ENCODE assay signal across 8 cellular contexts in the genomic region with DNA sequence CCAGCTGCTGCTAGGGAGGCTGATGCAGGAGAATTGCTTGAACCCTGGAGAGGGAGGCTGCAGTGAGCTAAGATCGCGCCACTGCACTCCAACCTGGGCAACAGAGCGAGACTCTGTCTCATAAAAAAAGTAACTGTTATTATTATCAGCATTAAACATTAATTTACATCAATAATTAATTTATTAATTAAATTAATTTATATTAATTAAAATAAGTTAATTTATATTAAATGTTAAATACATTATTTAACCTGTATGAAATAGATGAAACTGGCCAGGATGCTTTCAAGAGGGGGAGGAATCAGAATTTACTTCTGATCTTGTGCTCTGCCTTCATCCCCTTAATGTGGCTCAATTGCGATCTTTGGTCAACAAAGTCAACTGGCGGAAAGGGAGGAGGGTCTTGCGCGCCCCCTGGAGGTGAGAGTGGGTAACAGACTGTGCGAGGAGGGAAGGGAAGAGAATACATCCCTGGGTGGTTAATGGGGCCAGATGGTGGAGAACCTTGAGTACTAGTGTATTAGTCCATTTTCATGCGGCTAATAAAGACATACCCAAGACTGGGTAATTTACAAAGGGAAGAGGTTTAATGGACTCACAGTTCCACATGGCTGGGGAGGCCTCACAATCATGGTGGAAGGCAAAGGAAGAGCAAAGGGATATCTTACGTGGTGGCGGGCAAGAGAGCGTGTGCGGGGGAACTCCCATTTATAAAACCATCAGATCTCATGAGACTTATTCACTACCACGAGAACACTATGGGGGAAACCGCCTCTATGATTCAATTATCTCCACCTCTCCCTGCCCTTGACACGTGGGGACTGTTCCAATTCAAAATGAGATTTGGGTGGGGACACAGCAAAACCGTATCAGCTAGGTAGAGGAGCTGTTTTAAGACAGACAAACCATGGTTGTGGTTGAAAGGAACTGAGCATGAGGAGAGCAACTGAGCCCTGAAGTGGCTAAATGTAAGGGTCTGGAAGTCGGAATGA. TPM values are rescaled to one million over a fixed set of nuclear protein-coding genes. Genes with fewer than 3 reads are reported as not detected.
DNase-seq lines count a peak whose midpoint lies in the region; ATAC-seq and TF ChIP-seq lines count a peak whose summit lies in the region.

No MANE protein-coding gene starts in this region.

- no peaks in the 10 kb centered on the region for H3K36me3 Mint-ChIP-seq in CD4-positive, alpha-beta memory T cell
- no peaks in the 10 kb centered on the region for H3K36me3 Mint-ChIP-seq in activated naive CD4-positive, alpha-beta T cell treated with anti-CD3 and anti-CD28 coated beads, Interleukin-2, amount 10 ng/mL, durations not matched to agents 7 days and 5 days

- peak; percentile 64 for ATAC-seq in SK-N-SH treated with all-trans-retinoic acid at 6 μM for 48 hours
- ATAC-seq in sciatic nerve: peak; percentile 66
- no peak for ATAC-seq in GM21367 (IDR thresholded peaks at IDR 0.05; ENCODE audit: unreplicated experiment)

- no peaks in the 10 kb centered on the region for H3K27me3 ChIP-seq in CD4-positive, alpha-beta memory T cell (ENCODE audit: insufficient read depth, low read length)

- CTCF ChIA-PET in CD4-positive, alpha-beta memory T cell (lab: Charles Lee; ENCODE audit: partially characterized antibody): interaction anchor here (0.9 to 3.8 kb wide), 5 partner anchors 15 to 740 kb away, joined by 3 to 38 read pairs (median 6); partner anchors contain the start of gene CPPED1
- CTCF ChIA-PET in activated naive CD4-positive, alpha-beta T cell treated with anti-CD3 and anti-CD28 coated beads, Interleukin-2, amount 10 ng/mL, durations not matched to agents 7 days and 5 days (lab: Charles Lee): interaction anchor here (0.9 to 2.2 kb wide), 4 partner anchors 246 to 590 kb away, joined by 3 to 8 read pairs (median 5); no protein-coding TSS in a partner anchor

- H3K9me3 ChIP-seq in CD4-positive, alpha-beta memory T cell (ENCODE audit: control insufficient read depth in 1 of 2, low read length in 2 of 2): no peaks in the 10 kb centered on the region

- no peak overlapping the region for H3K4me3 ChIP-seq in CD4-positive, alpha-beta memory T cell (ENCODE audit: low read length in 2 of 2)

- H3K36me3 ChIP-seq in CD4-positive, alpha-beta memory T cell (ENCODE audit: insufficient read depth, low read length): no peaks in the 10 kb centered on the region

- POLR2A ChIA-PET in CD4-positive, alpha-beta memory T cell (lab: Charles Lee; ENCODE audit: partially characterized antibody): interaction anchor here (1.0 kb wide), 1 partner anchor 729 kb away, joined by 3 read pairs; no protein-coding TSS in a partner anchor

- peaks cover 3 to 5% (median 3%) of the 10 kb centered on the region in 4 donors for H3K4me1 Mint-ChIP-seq in CD4-positive, alpha-beta memory T cell
- peaks cover 18% of the 10 kb centered on the region for H3K4me1 Mint-ChIP-seq in activated naive CD4-positive, alpha-beta T cell treated with anti-CD3 and anti-CD28 coated beads, Interleukin-2, amount 10 ng/mL, durations not matched to agents 7 days and 5 days

- H3K27ac Mint-ChIP-seq in CD4-positive, alpha-beta memory T cell: no peak overlapping the region
- H3K27ac Mint-ChIP-seq in activated naive CD4-positive, alpha-beta T cell treated with anti-CD3 and anti-CD28 coated beads, Interleukin-2, amount 10 ng/mL, durations not matched to agents 7 days and 5 days: no peak overlapping the region

- peaks cover 2 to 5% of the 10 kb centered on the region in 2 donors for H3K27me3 Mint-ChIP-seq in CD4-positive, alpha-beta memory T cell
- H3K27me3 Mint-ChIP-seq in activated naive CD4-positive, alpha-beta T cell treated with anti-CD3 and anti-CD28 coated beads, Interleukin-2, amount 10 ng/mL, durations not matched to agents 7 days and 5 days: peaks cover 9% of the 10 kb centered on the region

- no peak overlapping the region for H3K27ac ChIP-seq in CD4-positive, alpha-beta memory T cell (ENCODE audit: low read depth, low read length)

- DNase-seq in CD4-positive, alpha-beta memory T cell: peak; percentile 51 to 67 (median 62)
- DNase-seq in HT1080 (ENCODE audit: low read depth) (peak; percentile 64), cardiac septum (ENCODE audit: low spot score) (peak; percentile 90), sciatic nerve (ENCODE audit: low spot score) (peak; percentile 83), NCI-H774 (lab: John Stamatoyannopoulos, UW) (no peak)
- DNase-seq in activated naive CD4-positive, alpha-beta T cell treated with anti-CD3 and anti-CD28 coated beads, Interleukin-2, amount 10 ng/mL, durations not matched to agents 7 days and 5 days: peak; percentile 82

- no peaks in the 10 kb centered on the region for H3K4me1 ChIP-seq in CD4-positive, alpha-beta memory T cell (ENCODE audit: insufficient read depth, low read length)

- H3K9me3 Mint-ChIP-seq in CD4-positive, alpha-beta memory T cell: peaks cover 0 to 2% (median 0%) of the 10 kb centered on the region in 8 donors
- no peaks in the 10 kb centered on the region for H3K9me3 Mint-ChIP-seq in activated naive CD4-positive, alpha-beta T cell treated with anti-CD3 and anti-CD28 coated beads, Interleukin-2, amount 10 ng/mL, durations not matched to agents 7 days and 5 days

- H3K4me3 Mint-ChIP-seq in CD4-positive, alpha-beta memory T cell: no peak overlapping the region
- H3K4me3 Mint-ChIP-seq in activated naive CD4-positive, alpha-beta T cell treated with anti-CD3 and anti-CD28 coated beads, Interleukin-2, amount 10 ng/mL, durations not matched to agents 7 days and 5 days: no peak overlapping the region

- intact Hi-C loops in CD4-positive, alpha-beta memory T cell (cut with micrococcal nuclease): loop anchor here (1.0 to 5.0 kb wide), 3 partner anchors 365 to 737 kb away; no protein-coding TSS in a partner anchor
- intact Hi-C loops in cardiac septum (cut with DNase I) (loop anchor here (5.0 to 10.0 kb wide), 2 partner anchors 362 to 725 kb away; no protein-coding TSS in a partner anchor), sciatic nerve (cut with DNase I) (loop anchor here (10.0 kb wide), 1 partner anchor 365 kb away; no protein-coding TSS in a partner anchor)

TF ChIP-seq in SK-N-SH treated with all-trans-retinoic acid at 6 μM for 48 hours, 23 proteins besides CTCF, POLR2A, EP300 and RAD21 (continues in another document):
- TF ChIP-seq TOX (CRISPR knock-in tag; IDR thresholded peaks at IDR 0.05; ENCODE audit: borderline replicate concordance): no peak
- TF ChIP-seq ZNF565 (CRISPR knock-in tag; conservative IDR thresholded peaks at IDR 0.05; ENCODE audit: low read depth): no peak
- TF ChIP-seq BACH2 (CRISPR knock-in tag; IDR thresholded peaks at IDR 0.05; ENCODE audit: borderline replicate concordance): no peak
- TF ChIP-seq, protein P1, sequence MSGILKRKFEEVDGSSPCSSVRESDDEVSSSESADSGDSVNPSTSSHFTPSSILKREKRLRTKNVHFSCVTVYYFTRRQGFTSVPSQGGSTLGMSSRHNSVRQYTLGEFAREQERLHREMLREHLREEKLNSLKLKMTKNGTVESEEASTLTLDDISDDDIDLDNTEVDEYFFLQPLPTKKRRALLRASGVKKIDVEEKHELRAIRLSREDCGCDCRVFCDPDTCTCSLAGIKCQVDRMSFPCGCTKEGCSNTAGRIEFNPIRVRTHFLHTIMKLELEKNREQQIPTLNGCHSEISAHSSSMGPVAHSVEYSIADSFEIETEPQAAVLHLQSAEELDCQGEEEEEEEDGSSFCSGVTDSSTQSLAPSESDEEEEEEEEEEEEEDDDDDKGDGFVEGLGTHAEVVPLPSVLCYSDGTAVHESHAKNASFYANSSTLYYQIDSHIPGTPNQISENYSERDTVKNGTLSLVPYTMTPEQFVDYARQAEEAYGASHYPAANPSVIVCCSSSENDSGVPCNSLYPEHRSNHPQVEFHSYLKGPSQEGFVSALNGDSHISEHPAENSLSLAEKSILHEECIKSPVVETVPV (CRISPR knock-in tag; IDR thresholded peaks at IDR 0.05): no peak
- TF ChIP-seq ZFP3 (CRISPR knock-in tag; IDR thresholded peaks at IDR 0.05): no peak
- TF ChIP-seq ZC3H10 (CRISPR knock-in tag; IDR thresholded peaks at IDR 0.05): no peak
- TF ChIP-seq SNAI2 (CRISPR knock-in tag; IDR thresholded peaks at IDR 0.05): no peak
- no peak for TF ChIP-seq TSHZ2 (CRISPR knock-in tag; IDR thresholded peaks at IDR 0.05)

RNA-seq across cellular contexts. Expression of gene CPPED1, which starts 15.7 kb away (rescaled TPM):
- total RNA-seq in CD4-positive, alpha-beta memory T cell: 1 to 10 TPM; 7.6 to 7.9 TPM
- polyA plus RNA-seq in CD4-positive, alpha-beta memory T cell: 10 to 100 TPM in 1 of 2 donors, 1 to 10 TPM in 1; 9.9 to 12.2 TPM
- total RNA-seq in HT1080 (2014; rRNA removed; shearing (Covaris generic)): 11.1 and 11.9 TPM in 2 replicates
- 28.9 and 31.4 TPM in 2 replicates for polyA plus RNA-seq in HT1080 (2015; cell fraction: cytosol; rRNA removed)
- polyA plus RNA-seq in HT1080 (2015; cell fraction: nucleus; rRNA removed): 28.0 and 30.3 TPM in 2 replicates
- total RNA-seq in cardiac septum (13.3 TPM), sciatic nerve (19.7 TPM)
